In the genomic region with DNA sequence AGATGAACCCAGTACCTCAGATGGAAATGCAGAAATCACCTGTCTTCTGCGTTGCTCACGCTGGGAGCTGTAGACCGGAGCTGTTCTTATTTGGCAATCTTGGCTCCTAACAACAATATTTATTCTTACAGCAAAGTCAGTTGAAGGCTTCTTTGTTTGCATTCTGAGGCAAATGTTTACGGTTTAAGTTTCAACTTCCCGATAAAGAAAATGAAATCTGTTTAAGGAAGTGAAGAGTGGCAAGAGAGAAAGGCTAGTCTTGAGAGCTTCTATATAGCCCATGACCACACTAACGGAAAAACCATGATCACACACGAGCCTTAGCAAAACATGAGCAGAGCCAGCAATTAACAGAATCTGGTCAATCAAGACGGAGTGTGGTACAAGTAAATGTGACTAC, we compare ENCODE assay signal across 30 cellular contexts.
"Had no signal": no experiment of that assay in that cellular context is flagged by ENCODE, and none has a peak within 500 bp of the region (broad histone marks: within the 10 kb centered on the region; RNA-seq: fewer than 3 reads in every experiment).

No MANE protein-coding gene starts in this region.

- H3K27me3 ChIP-seq: ascending aorta, ovary, sigmoid colon, uterus had no signal

- FAIRE-seq: keratinocyte, small intestine had no signal

- H3K36me3 ChIP-seq: ascending aorta, ovary, prostate gland, sigmoid colon, uterus had no signal

- H3K27ac ChIP-seq: ascending aorta, coronary artery, dorsolateral prefrontal cortex, ovary, prostate gland, sigmoid colon, uterus had no signal

- H3K4me3 ChIP-seq: ascending aorta, coronary artery, dorsolateral prefrontal cortex, ovary, prostate gland, sigmoid colon, uterus had no signal

- H3K9me3 ChIP-seq: ascending aorta, ovary, prostate gland, uterus had no signal

- ATAC-seq: left cardiac atrium; naive thymus-derived CD4-positive, alpha-beta T cell; stimulated activated effector memory CD8-positive, alpha-beta T cell treated with anti-CD3 and anti-CD28 coated beads, Interleukin-12 subunit alpha, Interleukin-12 subunit beta, amount 100 ng/mL, for 72 hours; stimulated activated naive CD8-positive, alpha-beta T cell treated with anti-CD3 and anti-CD28 coated beads, Interleukin-15, amount 100 ng/mL, for 72 hours; WTC11 had no signal

- DNase-seq: activated CD4-positive, alpha-beta memory T cell treated with anti-CD3 and anti-CD28 coated beads, Interleukin-2, amount 10 ng/mL, durations not matched to agents 7 days and 5 days; activated CD4-positive, alpha-beta T cell treated with anti-CD3 and anti-CD28 coated beads for 1 hour; activated CD4-positive, alpha-beta T cell treated with anti-CD3 and anti-CD28 coated beads, Interleukin-2, amount 10 ng/mL, durations not matched to agents 7 days and 5 days; activated CD8-positive, alpha-beta memory T cell treated with anti-CD3 and anti-CD28 coated beads, Interleukin-2, amount 50 U/mL, for 48 hours; activated gamma-delta T cell; activated naive CD4-positive, alpha-beta T cell treated with anti-CD3 and anti-CD28 coated beads, Interleukin-2, amount 10 ng/mL, durations not matched to agents 7 days and 5 days; activated naive CD8-positive, alpha-beta T cell treated with anti-CD3 and anti-CD28 coated beads, Interleukin-2, amount 10 ng/mL, durations not matched to agents 7 days and 5 days; activated T-cell treated with anti-CD3 and anti-CD28 coated beads, Interleukin-2, amount 50 U/mL, for 24 hours; dorsolateral prefrontal cortex; effector memory CD4-positive, alpha-beta T cell; foreskin fibroblast; head of caudate nucleus; hippocampal formation; left cardiac atrium; midbrain; naive thymus-derived CD4-positive, alpha-beta T cell; ovary; retina; sigmoid colon; small intestine; stimulated activated CD4-positive, alpha-beta T cell treated with anti-CD3 and anti-CD28 coated beads, Interleukin-4, amount 100 ng/mL, for 24 hours; stimulated activated naive CD8-positive, alpha-beta T cell treated with anti-CD3 and anti-CD28 coated beads, Interleukin-15, amount 100 ng/mL, for 72 hours; substantia nigra; uterus had no signal

- H3K4me1 ChIP-seq: ascending aorta, prostate gland, sigmoid colon, uterus had no signal
